Comparison of ENCODE assay signal across 11 cellular contexts in genomic region chr6:113591896-113592827, GRCh38.
DNase-seq lines count a peak whose midpoint lies in the region; ATAC-seq and TF ChIP-seq lines count a peak whose summit lies in the region.
"Had no signal": no experiment of that assay in that cellular context is flagged by ENCODE, and none has a peak within 500 bp of the region (broad histone marks: within the 10 kb centered on the region; RNA-seq: fewer than 3 reads in every experiment).

No MANE protein-coding gene starts in this region.

- H3K27ac ChIP-seq in SK-N-MC: peak overlapping the region; percentile 43
- no peak overlapping the region for H3K27ac ChIP-seq in right lobe of liver
- no peak overlapping the region for H3K27ac ChIP-seq in MM.1S (ENCODE audit: low read length)
- H3K27ac ChIP-seq: parathyroid adenoma, RWPE1 had no signal

- ATAC-seq in GM18511 (IDR thresholded peaks at IDR 0.05; ENCODE audit: unreplicated experiment): peak; percentile 71
- peak; percentile 63 for ATAC-seq in HG03175 (IDR thresholded peaks at IDR 0.05; ENCODE audit: unreplicated experiment)
- ATAC-seq in right lobe of liver: peak in 3 of 4 donors; percentile 35 to 58 (median 50)
- ATAC-seq in stimulated activated naive CD8-positive, alpha-beta T cell treated with anti-CD3 and anti-CD28 coated beads, Interleukin-15, Interleukin-2, amounts not matched to agents 100 U/mL and 50 U/mL, for 24 hours: no peak

- TF ChIP-seq CTCF in right lobe of liver (IDR thresholded peaks at IDR 0.05) (no peak), MM.1S (IDR thresholded peaks at IDR 0.05; ENCODE audit: low read length) (no peak)

- no peak overlapping the region for H3K4me3 ChIP-seq in SK-N-MC
- no peak overlapping the region for H3K4me3 ChIP-seq in right lobe of liver
- H3K4me3 ChIP-seq in MM.1S (ENCODE audit: low read length): no peak overlapping the region

- H3K27me3 ChIP-seq in right lobe of liver (no peaks in the 10 kb centered on the region), MM.1S (replicated peaks; ENCODE audit: insufficient read depth, low read length) (no peaks in the 10 kb centered on the region)

- H3K9ac ChIP-seq in SK-N-MC (ENCODE audit: insufficient read length): no peak overlapping the region
- H3K9ac ChIP-seq in MM.1S (ENCODE audit: low read length): no peak overlapping the region
- H3K9ac ChIP-seq: parathyroid adenoma had no signal

- no peaks in the 10 kb centered on the region for H3K4me1 Mint-ChIP-seq in T-helper 2 cell treated with Interferon-gamma antibody and Interleukin-4, amounts not matched to agents 5 μg/mL and 100 μg/mL, for 36 hours (ENCODE audit: low read depth)

- H3K4me1 ChIP-seq in right lobe of liver (no peaks in the 10 kb centered on the region), MM.1S (ENCODE audit: low read length) (no peaks in the 10 kb centered on the region)

- H3K9me2 ChIP-seq in MM.1S (replicated peaks; ENCODE audit: insufficient read depth, low read length): no peaks in the 10 kb centered on the region

- no peaks in the 10 kb centered on the region for H3K36me3 Mint-ChIP-seq in T-helper 2 cell treated with Interferon-gamma antibody and Interleukin-4, amounts not matched to agents 5 μg/mL and 100 μg/mL, for 36 hours (ENCODE audit: low read depth)

- TF ChIP-seq POLR2A in right lobe of liver (IDR thresholded peaks at IDR 0.05): no peak

- intact Hi-C loops in right lobe of liver (cut with DNase I): no loop called here

- H3K27ac Mint-ChIP-seq in T-helper 2 cell treated with Interferon-gamma antibody and Interleukin-4, amounts not matched to agents 5 μg/mL and 100 μg/mL, for 36 hours: no peak overlapping the region

- H3K9me3 ChIP-seq in SK-N-MC (ENCODE audit: low read depth, low read length): no peaks in the 10 kb centered on the region
- no peaks in the 10 kb centered on the region for H3K9me3 ChIP-seq in right lobe of liver
- H3K9me3 ChIP-seq in MM.1S (replicated peaks; ENCODE audit: insufficient read depth, low read length): no peaks in the 10 kb centered on the region

- H3K79me2 ChIP-seq in MM.1S (ENCODE audit: low read length): no peaks in the 10 kb centered on the region
- H3K79me2 ChIP-seq: parathyroid adenoma had no signal

- 60% methylated on average over 2 of the region's 2 CpGs for WGBS in right lobe of liver (ENCODE audit: insufficient coverage, low coverage, low lambda C conversion rate, missing lambda C conversion rate)

- H3K36me3 ChIP-seq in SK-N-MC (ENCODE audit: insufficient read depth, low read length) (no peaks in the 10 kb centered on the region), right lobe of liver (no peaks in the 10 kb centered on the region), MM.1S (replicated peaks; ENCODE audit: insufficient read depth, low read length) (no peaks in the 10 kb centered on the region)

- H4K20me1 ChIP-seq in MM.1S (ENCODE audit: insufficient read depth, low read length): no peaks in the 10 kb centered on the region

- H3K27me3 Mint-ChIP-seq in T-helper 2 cell treated with Interferon-gamma antibody and Interleukin-4, amounts not matched to agents 5 μg/mL and 100 μg/mL, for 36 hours (ENCODE audit: low read depth): no peaks in the 10 kb centered on the region

- no peak overlapping the region for H2AFZ ChIP-seq in MM.1S (ENCODE audit: low read length)
- H2AFZ ChIP-seq: parathyroid adenoma had no signal

- H3K4me2 ChIP-seq in MM.1S (ENCODE audit: low read depth, low read length): no peak overlapping the region

- H3F3A ChIP-seq in MM.1S (ENCODE audit: insufficient read depth, low read length): no peaks in the 10 kb centered on the region

- no peak overlapping the region for H3K4me3 Mint-ChIP-seq in T-helper 2 cell treated with Interferon-gamma antibody and Interleukin-4, amounts not matched to agents 5 μg/mL and 100 μg/mL, for 36 hours

- DNase-seq in SK-N-MC (ENCODE audit: low read depth, low spot score) (peak; percentile 28), right lobe of liver (no peak), HPDE6-E6E7 (ENCODE audit: extremely low spot score) (no peak), MM.1S (no peak)
- DNase-seq in T-helper 2 cell treated with Interferon-gamma antibody and Interleukin-4, amounts not matched to agents 5 μg/mL and 100 μg/mL, for 36 hours (ENCODE audit: low spot score): no peak
- DNase-seq in stimulated activated naive CD8-positive, alpha-beta T cell treated with anti-CD3 and anti-CD28 coated beads, Interleukin-15, Interleukin-2, amounts not matched to agents 100 U/mL and 50 U/mL, for 24 hours: no peak
- DNase-seq: aorta had no signal

- H3K9me3 Mint-ChIP-seq in T-helper 2 cell treated with Interferon-gamma antibody and Interleukin-4, amounts not matched to agents 5 μg/mL and 100 μg/mL, for 36 hours: no peaks in the 10 kb centered on the region
